8 cellular contexts compared by ENCODE assay signal in genomic region chr17:28841901-28842281, GRCh38.
DNase-seq lines count a peak whose midpoint lies in the region; ATAC-seq, FAIRE-seq and TF ChIP-seq lines count a peak whose summit lies in the region.

No MANE protein-coding gene starts in this region.

- TF ChIP-seq CTCF in nephron progenitor cell (IDR thresholded peaks at IDR 0.05) = no peak

- H3K27me3 ChIP-seq in duodenal mucosa (ENCODE audit: control insufficient read depth in 1 of 2, insufficient read depth in 2 of 2, low read length in 2 of 2) = no peaks in the 10 kb centered on the region

- peaks cover 5% of the 10 kb centered on the region for H3K36me3 Mint-ChIP-seq in nephron progenitor cell (ENCODE audit: low read depth)

- H3K27ac ChIP-seq in duodenal mucosa (ENCODE audit: low read depth, low read length) = peak overlapping the region; percentile 77

- peak overlapping the region; percentile 96 for H3K27ac Mint-ChIP-seq in nephron progenitor cell

- peaks cover 5 to 9% of the 10 kb centered on the region in 2 donors for H3K4me1 ChIP-seq in duodenal mucosa (ENCODE audit: control insufficient read depth in 1 of 2, insufficient read depth in 2 of 2, low read length in 2 of 2)

- peak overlapping the region; percentile 97 for H3K4me3 Mint-ChIP-seq in nephron progenitor cell

- peaks cover 3% of the 10 kb centered on the region for H3K27me3 Mint-ChIP-seq in nephron progenitor cell (ENCODE audit: low read depth, poor library complexity)

- FAIRE-seq in urothelium cell line (lab: Jason Lieb, UNC) = no peak

- ATAC-seq in GM18909 (IDR thresholded peaks at IDR 0.05; ENCODE audit: poor library complexity, unreplicated experiment) = peak; percentile 10
- ATAC-seq in HG03342 (IDR thresholded peaks at IDR 0.05; ENCODE audit: unreplicated experiment) = no peak

- no peaks in the 10 kb centered on the region for H3K9me3 ChIP-seq in duodenal mucosa (ENCODE audit: control insufficient read depth in 1 of 2, low read length in 2 of 2)

- H3K9me3 Mint-ChIP-seq in nephron progenitor cell = no peaks in the 10 kb centered on the region

- H3K9ac ChIP-seq in duodenal mucosa (ENCODE audit: low read depth in 1 of 2, low read length in 2 of 2) = peak overlapping the region; percentile 91 to 92

- H3K4me1 Mint-ChIP-seq in nephron progenitor cell = peaks cover 22% of the 10 kb centered on the region

- DNase-seq in NCI-H526 (lab: John Stamatoyannopoulos, UW) (peak; percentile 84 to 86), nephron progenitor cell (no peak), HuH-7.5 (ENCODE audit: low spot score) (no peak), urothelium cell line (ENCODE audit: low spot score) (no peak), DMS79 treated with DMSO at 0.1 percent for 48 hours (lab: John Stamatoyannopoulos, UW) (no peak)

- peak overlapping the region; percentile 91 to 100 for H3K4me3 ChIP-seq in duodenal mucosa (ENCODE audit: low read depth in 1 of 2, low read length in 2 of 2)

- H3K36me3 ChIP-seq in duodenal mucosa (ENCODE audit: control insufficient read depth in 1 of 2, insufficient read depth in 2 of 2, low read length in 2 of 2) = no peaks in the 10 kb centered on the region

Comparison
In these comparisons a context has a peak if more than half of its experiments do, and no peak if none do; other contexts are left out.
1. DNase-seq: peak in NCI-H526 (2 of 2); none in nephron progenitor cell (single experiment), HuH-7.5 (single experiment), urothelium cell line (single experiment) and DMS79 treated with DMSO at 0.1 percent for 48 hours (single experiment).